10 cellular contexts compared by ENCODE assay signal in genomic region chr9:130129425-130130061, GRCh38. TPM values are rescaled to one million over a fixed set of nuclear protein-coding genes. Genes with fewer than 3 reads are reported as not detected.
DNase-seq lines count a peak whose midpoint lies in the region; ATAC-seq lines count a peak whose summit lies in the region.
"Had no signal": no experiment of that assay in that cellular context is flagged by ENCODE, and none has a peak within 500 bp of the region (broad histone marks: within the 10 kb centered on the region; RNA-seq: fewer than 3 reads in every experiment).

No MANE protein-coding gene starts in this region.

- H3K27me3 ChIP-seq in esophagus (ENCODE audit: control insufficient read depth in 1 of 2, insufficient read depth in 2 of 2, low read length in 2 of 2) = no peaks in the 10 kb centered on the region

- H3K4me3 ChIP-seq in esophagus (ENCODE audit: low read depth in 1 of 2, low read length in 2 of 2) (no peak overlapping the region), skin epidermis (no peak overlapping the region)
- H3K4me3 ChIP-seq: lung, thoracic aorta had no signal

- no peaks in the 10 kb centered on the region for H3K4me1 ChIP-seq in esophagus (ENCODE audit: control insufficient read depth in 2 of 2, insufficient read depth in 2 of 2, low read length in 1 of 2)

- H3K9me3 ChIP-seq in esophagus (ENCODE audit: control insufficient read depth in 2 of 2, insufficient read depth in 1 of 2, low read depth in 1 of 2, low read length in 1 of 2) = no peaks in the 10 kb centered on the region
- H3K9me3 ChIP-seq: thoracic aorta had no signal

- H3K36me3 ChIP-seq in esophagus (ENCODE audit: control insufficient read depth in 2 of 2, insufficient read depth in 2 of 2, low read length in 1 of 2) = peaks cover 0 to 17% of the 10 kb centered on the region in 2 donors

- peak; percentile 49 for DNase-seq in activated CD4-positive, alpha-beta T cell treated with anti-CD3 and anti-CD28 coated beads for 48 hours
- no peak for DNase-seq in ureter (ENCODE audit: low spot score)
- DNase-seq in amniotic stem cell (lab: John Stamatoyannopoulos, UW) = no peak

- peak overlapping the region; percentile 54 to 75 for H3K27ac ChIP-seq in esophagus (ENCODE audit: low read depth in 2 of 2, low read length in 1 of 2)
- H3K27ac ChIP-seq in skin epidermis = peak overlapping the region in 20 of 21 experiments; percentile 26 to 95 (median 80)

- WGBS in esophagus, 2 donors = 75 to 82% methylated on average over 22 of the region's 22 CpGs

- ATAC-seq in GM21360 (IDR thresholded peaks at IDR 0.05; ENCODE audit: unreplicated experiment) = peak; percentile 11
- no peak for ATAC-seq in GM18861 (IDR thresholded peaks at IDR 0.05; ENCODE audit: unreplicated experiment)
- ATAC-seq in GM18498 (IDR thresholded peaks at IDR 0.05; ENCODE audit: unreplicated experiment) = no peak

RNA-seq across cellular contexts. Expression of gene NCS1, which starts 42.7 kb away (rescaled TPM):
- polyA plus RNA-seq in esophagus = 10 to 100 TPM; 12.8 to 16.4 TPM
- 54.6 TPM for total RNA-seq in ureter
